ENCODE assay signal across 19 cellular contexts in the genomic region with DNA sequence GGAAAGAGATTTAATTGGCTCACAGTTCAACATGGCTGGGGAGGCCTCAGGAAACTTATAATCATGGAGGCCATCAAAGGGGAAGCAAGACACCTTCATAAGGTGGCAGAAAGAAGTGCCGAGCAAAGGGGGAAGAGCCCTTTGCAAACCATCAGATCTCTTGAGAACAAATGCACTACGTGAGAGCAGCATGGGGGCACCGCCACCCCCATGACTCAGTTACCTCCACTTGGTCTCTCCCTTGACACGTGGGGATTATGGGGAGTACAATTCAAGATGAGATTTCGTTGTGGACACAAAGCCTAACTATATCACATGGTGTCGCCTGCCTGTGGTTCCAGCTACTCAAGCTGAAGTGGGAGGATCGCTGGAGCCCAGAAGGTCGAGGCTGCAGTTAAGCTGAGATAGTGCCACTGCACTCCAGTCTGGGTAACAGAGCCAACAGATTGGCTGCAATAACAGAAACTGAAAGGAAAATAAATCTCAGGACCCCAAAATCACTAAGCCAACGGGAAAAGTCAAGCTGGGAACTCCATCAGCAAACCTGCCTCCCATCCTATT. TPM values are rescaled to one million over a fixed set of nuclear protein-coding genes. Genes with fewer than 3 reads are reported as not detected.
"Had no signal": no experiment of that assay in that cellular context is flagged by ENCODE, and none has a peak within 500 bp of the region (broad histone marks: within the 10 kb centered on the region; RNA-seq: fewer than 3 reads in every experiment).

No MANE protein-coding gene starts in this region.

- H3K9me3 ChIP-seq: ascending aorta, colonic mucosa, heart left ventricle, prostate gland, tibial nerve had no signal

- H3K4me1 ChIP-seq: colonic mucosa, prostate gland, tibial nerve had no signal

- DNase-seq: activated CD4-positive, alpha-beta T cell treated with anti-CD3 and anti-CD28 coated beads for 4 hours; activated CD8-positive, alpha-beta memory T cell treated with anti-CD3 and anti-CD28 coated beads, Interleukin-2, amount 50 U/mL, for 48 hours; activated CD8-positive, alpha-beta T cell treated with anti-CD3 and anti-CD28 coated beads, Interleukin-2, amount 10 ng/mL, durations not matched to agents 7 days and 5 days; activated naive CD4-positive, alpha-beta T cell treated with Interleukin-2 at 50 U/mL for 16 hours; activated naive CD8-positive, alpha-beta T cell treated with anti-CD3 and anti-CD28 coated beads, Interleukin-2, amount 50 U/mL, for 24 hours; colonic mucosa; effector CD4-positive, alpha-beta T cell; foreskin melanocyte; heart left ventricle; nephron progenitor cell; stimulated activated CD4-positive, alpha-beta T cell treated with anti-CD3 and anti-CD28 coated beads, Interleukin-2, amount 100 ng/mL, for 24 hours; stimulated activated naive B cell treated with anti-CD40 and anti-IgM and Interleukin-4, amounts not matched to agents 10 μg/mL and 1 μg/mL and 100 μg/mL, for 72 hours had no signal

- FAIRE-seq: endothelial cell of umbilical vein, islet of Langerhans had no signal

- H3K27me3 ChIP-seq: ascending aorta, colonic mucosa had no signal

- ATAC-seq: activated CD8-positive, alpha-beta T cell treated with anti-CD3 and anti-CD28 coated beads, Interleukin-2, amount 10 ng/mL, durations not matched to agents 7 days and 5 days; activated naive CD8-positive, alpha-beta T cell treated with anti-CD3 and anti-CD28 coated beads, Interleukin-2, amount 50 U/mL, for 24 hours; left lobe of liver; sciatic nerve; stimulated activated naive B cell treated with anti-CD40 and anti-IgM and Interleukin-4, amounts not matched to agents 10 μg/mL and 1 μg/mL and 100 μg/mL, for 72 hours had no signal

- H3K36me3 ChIP-seq: ascending aorta, colonic mucosa, heart left ventricle, prostate gland, tibial nerve had no signal

- H3K4me3 ChIP-seq: ascending aorta, colonic mucosa, heart left ventricle, prostate gland, tibial nerve had no signal

- H3K27ac ChIP-seq: ascending aorta, colonic mucosa, heart left ventricle, prostate gland, tibial nerve had no signal

RNA-seq across cellular contexts. Expression of gene GPR132, which starts 34.3 kb away (rescaled TPM):
- total RNA-seq: ascending aorta, endothelial cell of umbilical vein had no signal
- polyA plus RNA-seq: endothelial cell of umbilical vein had no signal

RNA-seq across cellular contexts. Expression of gene AHNAK2, which starts 52.7 kb away (rescaled TPM):
- total RNA-seq: activated CD8-positive, alpha-beta T cell treated with anti-CD3 and anti-CD28 coated beads, Interleukin-2, amount 10 ng/mL, durations not matched to agents 7 days and 5 days had no signal
